ENCODE assay signal across 12 cellular contexts in genomic region chr1:109909531-109909930, GRCh38. TPM values are rescaled to one million over a fixed set of nuclear protein-coding genes. Genes with fewer than 3 reads are reported as not detected.
DNase-seq lines count a peak whose midpoint lies in the region; ATAC-seq and TF ChIP-seq lines count a peak whose summit lies in the region.
"Had no signal": no experiment of that assay in that cellular context is flagged by ENCODE, and none has a peak within 500 bp of the region (broad histone marks: within the 10 kb centered on the region; RNA-seq: fewer than 3 reads in every experiment).

No MANE protein-coding gene starts in this region.

- H3K4me2 ChIP-seq in osteoblast (ENCODE audit: insufficient read depth, low read length) = peak overlapping the region; percentile 85

- H3K27me3 ChIP-seq in osteoblast (ENCODE audit: insufficient read depth, low read length) = no peaks in the 10 kb centered on the region
- H3K27me3 ChIP-seq: suprapubic skin had no signal

- no peaks in the 10 kb centered on the region for H3K9me3 Mint-ChIP-seq in T-helper 2 cell treated with Interferon-gamma antibody and Interleukin-4, amounts not matched to agents 5 μg/mL and 100 μg/mL, for 36 hours
- H3K9me3 Mint-ChIP-seq in IgD-negative memory B cell = no peaks in the 10 kb centered on the region
- H3K9me3 Mint-ChIP-seq in effector memory CD8-positive, alpha-beta T cell = no peaks in the 10 kb centered on the region

- no peaks in the 10 kb centered on the region for H3K27me3 Mint-ChIP-seq in T-helper 2 cell treated with Interferon-gamma antibody and Interleukin-4, amounts not matched to agents 5 μg/mL and 100 μg/mL, for 36 hours (ENCODE audit: low read depth)
- peaks cover 27% of the 10 kb centered on the region for H3K27me3 Mint-ChIP-seq in IgD-negative memory B cell
- H3K27me3 Mint-ChIP-seq in effector memory CD8-positive, alpha-beta T cell = no peaks in the 10 kb centered on the region

- peak overlapping the region; percentile 96 for H3K27ac Mint-ChIP-seq in T-helper 2 cell treated with Interferon-gamma antibody and Interleukin-4, amounts not matched to agents 5 μg/mL and 100 μg/mL, for 36 hours
- H3K27ac Mint-ChIP-seq in IgD-negative memory B cell = peak overlapping the region in 1 of 3 donors; percentile 84
- peak overlapping the region; percentile 89 to 95 for H3K27ac Mint-ChIP-seq in effector memory CD8-positive, alpha-beta T cell

- peak overlapping the region; percentile 94 for H3K4me3 Mint-ChIP-seq in T-helper 2 cell treated with Interferon-gamma antibody and Interleukin-4, amounts not matched to agents 5 μg/mL and 100 μg/mL, for 36 hours
- H3K4me3 Mint-ChIP-seq in IgD-negative memory B cell = peak overlapping the region; percentile 46 to 95 (median 88)
- H3K4me3 Mint-ChIP-seq in effector memory CD8-positive, alpha-beta T cell = peak overlapping the region; percentile 91

- H3K36me3 ChIP-seq in osteoblast (ENCODE audit: insufficient read depth, low read length) = peaks cover 12% of the 10 kb centered on the region
- H3K36me3 ChIP-seq: suprapubic skin had no signal

- peaks cover 30% of the 10 kb centered on the region for H3K36me3 Mint-ChIP-seq in T-helper 2 cell treated with Interferon-gamma antibody and Interleukin-4, amounts not matched to agents 5 μg/mL and 100 μg/mL, for 36 hours (ENCODE audit: low read depth)
- H3K36me3 Mint-ChIP-seq in IgD-negative memory B cell = no peaks in the 10 kb centered on the region
- H3K36me3 Mint-ChIP-seq in effector memory CD8-positive, alpha-beta T cell (ENCODE audit: insufficient read depth) = peaks cover 15% of the 10 kb centered on the region

- DNase-seq in T-helper 2 cell treated with Interferon-gamma antibody and Interleukin-4, amounts not matched to agents 5 μg/mL and 100 μg/mL, for 36 hours (ENCODE audit: low spot score) = no peak
- DNase-seq in T-helper 2 cell (no peak), osteoblast (ENCODE audit: insufficient read length, low spot score, missing footprints) (no peak), COLO829 (ENCODE audit: low spot score) (no peak)
- no peak for DNase-seq in effector memory CD8-positive, alpha-beta T cell
- DNase-seq: kidney; NK-92 treated with Interleukin-12 subunit alpha and Interleukin-12 subunit beta, amount 100 ng/mL, for 24 hours had no signal

- H2AFZ ChIP-seq in osteoblast (ENCODE audit: low read length) = no peak overlapping the region

- no peaks in the 10 kb centered on the region for H3K9me3 ChIP-seq in osteoblast (ENCODE audit: low read depth, low read length)
- H3K9me3 ChIP-seq: suprapubic skin had no signal

- peaks cover 31% of the 10 kb centered on the region for H3K4me1 ChIP-seq in osteoblast (ENCODE audit: insufficient read depth, low read length)
- H3K4me1 ChIP-seq: parathyroid adenoma had no signal

- ATAC-seq in effector memory CD8-positive, alpha-beta T cell (replicated peaks) = no peak
- ATAC-seq in GM21360 (IDR thresholded peaks at IDR 0.05; ENCODE audit: unreplicated experiment) = no peak
- ATAC-seq in GM18505 (IDR thresholded peaks at IDR 0.05; ENCODE audit: unreplicated experiment) = no peak

- TF ChIP-seq POLR2A in GM18505 (IDR thresholded peaks at IDR 0.05; ENCODE audit: borderline replicate concordance, extremely low read depth, insufficient read depth, insufficient read length) = no peak

- TF ChIP-seq CTCF in osteoblast (IDR thresholded peaks at IDR 0.05; ENCODE audit: extremely low read depth, low read depth, low read length) = no peak

- H3K4me1 Mint-ChIP-seq in T-helper 2 cell treated with Interferon-gamma antibody and Interleukin-4, amounts not matched to agents 5 μg/mL and 100 μg/mL, for 36 hours (ENCODE audit: low read depth) = peaks cover 66% of the 10 kb centered on the region
- H3K4me1 Mint-ChIP-seq in IgD-negative memory B cell = peaks cover 7 to 15% (median 13%) of the 10 kb centered on the region in 3 donors
- H3K4me1 Mint-ChIP-seq in effector memory CD8-positive, alpha-beta T cell (ENCODE audit: low read depth in 2 of 2) = peaks cover 54 to 56% of the 10 kb centered on the region in 2 donors

- peaks cover 28% of the 10 kb centered on the region for H4K20me1 ChIP-seq in osteoblast (ENCODE audit: insufficient read depth, low read length)

- no peak overlapping the region for H3K4me3 ChIP-seq in osteoblast (ENCODE audit: insufficient read depth, low read length)

- H3K79me2 ChIP-seq in osteoblast (ENCODE audit: insufficient read depth, low read length) = peaks cover 36% of the 10 kb centered on the region
- H3K79me2 ChIP-seq: parathyroid adenoma had no signal

- H3K27ac ChIP-seq in osteoblast (ENCODE audit: low read depth, low read length) = no peak overlapping the region

RNA-seq across cellular contexts. Expression of gene CSF1, which starts 1.1 kb away (rescaled TPM):
- 0.18 TPM for polyA plus RNA-seq in IgD-negative memory B cell
- total RNA-seq in osteoblast = 38.0 and 53.9 TPM in 2 replicates
